Comparison of ENCODE assay signal across 15 cellular contexts in genomic region chr4:91025240-91026173, GRCh38.
DNase-seq lines count a peak whose midpoint lies in the region; ATAC-seq, FAIRE-seq and TF ChIP-seq lines count a peak whose summit lies in the region.
"Had no signal": no experiment of that assay in that cellular context is flagged by ENCODE, and none has a peak within 500 bp of the region (broad histone marks: within the 10 kb centered on the region; RNA-seq: fewer than 3 reads in every experiment).

No MANE protein-coding gene starts in this region.

- H3K27ac ChIP-seq in HCT116 (ENCODE audit: low read depth, low read length) = no peak overlapping the region
- peak overlapping the region; percentile 36 for H3K27ac ChIP-seq in VCaP
- H3K27ac ChIP-seq in mesenchymal stem cell (ENCODE audit: low read length, poor library complexity, severe bottlenecking) = no peak overlapping the region
- H3K27ac ChIP-seq in gastroesophageal sphincter = no peak overlapping the region

- RAD21 ChIA-PET in HCT116 (lab: Charles Lee; ENCODE audit: low non-redundant PET in 1 of 2, low total read pairs in 2 of 2, uncharacterized antibody in 2 of 2, unreplicated experiment in 2 of 2) = no interaction called here

- intact Hi-C loops in HCT116 (cut with micrococcal nuclease) = no loop called here
- intact Hi-C loops in activated T-helper 1 cell treated with anti-CD3 and anti-CD28 coated beads, Interleukin-12 subunit alpha, Interleukin-12 subunit beta, Interleukin-2, Interleukin-4 antibody, amounts not matched to agents 30 ng/mL and 10 ng/mL and 1 ng/mL, durations not matched to agents 14 hours and 24 hours and 36 hours (cut with micrococcal nuclease) = no loop called here

- peak overlapping the region; percentile 70 for H2AFZ ChIP-seq in HCT116 (ENCODE audit: low read depth, low read length, poor library complexity, severe bottlenecking)
- H2AFZ ChIP-seq in mesenchymal stem cell (ENCODE audit: low read depth, low read length) = no peak overlapping the region

- ATAC-seq in HCT116 (peak; percentile 32; the same call in 1 of the 2 replicates), gastroesophageal sphincter (no peak)
- ATAC-seq: K562 had no signal

- H3K9me3 ChIP-seq in HCT116 (ENCODE audit: control insufficient read depth in 1 of 2, insufficient read depth in 1 of 2, low read depth in 1 of 2, low read length in 2 of 2) = no peaks in the 10 kb centered on the region
- no peaks in the 10 kb centered on the region for H3K9me3 ChIP-seq in mesenchymal stem cell (ENCODE audit: control insufficient read depth, low read length)
- no peaks in the 10 kb centered on the region for H3K9me3 ChIP-seq in gastroesophageal sphincter

- CTCF ChIA-PET in HCT116 (lab: Charles Lee) = no interaction called here

- H2BK5ac ChIP-seq in mesenchymal stem cell (ENCODE audit: low read depth, low read length, poor library complexity, severe bottlenecking) = no peak overlapping the region

- TF ChIP-seq CTCF in D721Med (IDR thresholded peaks at IDR 0.05; ENCODE audit: insufficient read depth, missing control alignments) (no peak), HCT116 (IDR thresholded peaks at IDR 0.05 in 2 of 3, conservative IDR thresholded peaks at IDR 0.05 in 1 of 3; ENCODE audit: borderline replicate concordance in 1 of 3, insufficient read depth in 1 of 3, low read depth in 2 of 3, low read length in 2 of 3) (no peak), VCaP (conservative IDR thresholded peaks at IDR 0.05) (no peak), nephron progenitor cell (IDR thresholded peaks at IDR 0.05) (no peak), gastroesophageal sphincter (IDR thresholded peaks at IDR 0.05) (no peak)

- H3K27me3 ChIP-seq in HCT116 (ENCODE audit: insufficient read depth, low read length) = no peaks in the 10 kb centered on the region
- H3K27me3 ChIP-seq in mesenchymal stem cell (ENCODE audit: control insufficient read depth in 1 of 2, insufficient read depth in 1 of 2, low read length in 2 of 2) = no peaks in the 10 kb centered on the region
- H3K27me3 ChIP-seq in gastroesophageal sphincter = no peaks in the 10 kb centered on the region

- no peaks in the 10 kb centered on the region for H3K79me2 ChIP-seq in HCT116 (ENCODE audit: insufficient read depth, low read length)

- H3K23ac ChIP-seq in mesenchymal stem cell (ENCODE audit: low read length in 2 of 2) = no peak overlapping the region

- no peaks in the 10 kb centered on the region for H3K36me3 ChIP-seq in HCT116 (ENCODE audit: control insufficient read depth in 1 of 2, insufficient read depth in 2 of 2, low read length in 2 of 2)
- no peaks in the 10 kb centered on the region for H3K36me3 ChIP-seq in mesenchymal stem cell (ENCODE audit: control insufficient read depth in 1 of 2, insufficient read depth in 2 of 2, low read depth in 1 of 2, low read length in 2 of 2)
- H3K36me3 ChIP-seq in gastroesophageal sphincter = no peaks in the 10 kb centered on the region

- no peak overlapping the region for H4K8ac ChIP-seq in mesenchymal stem cell (ENCODE audit: low read length)

- H3K9me3 Mint-ChIP-seq in nephron progenitor cell = no peaks in the 10 kb centered on the region
- H3K9me3 Mint-ChIP-seq in activated T-helper 1 cell treated with anti-CD3 and anti-CD28 coated beads, Interleukin-12 subunit alpha, Interleukin-12 subunit beta, Interleukin-2, Interleukin-4 antibody, amounts not matched to agents 30 ng/mL and 10 ng/mL and 1 ng/mL, durations not matched to agents 14 hours and 24 hours and 36 hours = no peaks in the 10 kb centered on the region
- H3K9me3 Mint-ChIP-seq: CD4-positive, alpha-beta T cell had no signal

- H3K14ac ChIP-seq in mesenchymal stem cell (ENCODE audit: low read length in 2 of 2) = no peak overlapping the region

- H2BK12ac ChIP-seq in mesenchymal stem cell (ENCODE audit: low read length in 2 of 2) = no peak overlapping the region

- H3K4ac ChIP-seq in mesenchymal stem cell (ENCODE audit: low read depth in 1 of 2, low read length in 2 of 2) = no peak overlapping the region

- H3K18ac ChIP-seq in mesenchymal stem cell (ENCODE audit: low read depth in 1 of 2, low read length in 2 of 2) = no peak overlapping the region

- H4K20me1 ChIP-seq in HCT116 (ENCODE audit: insufficient read depth) = no peaks in the 10 kb centered on the region

- H3K4me1 Mint-ChIP-seq in nephron progenitor cell = no peaks in the 10 kb centered on the region
- H3K4me1 Mint-ChIP-seq in activated T-helper 1 cell treated with anti-CD3 and anti-CD28 coated beads, Interleukin-12 subunit alpha, Interleukin-12 subunit beta, Interleukin-2, Interleukin-4 antibody, amounts not matched to agents 30 ng/mL and 10 ng/mL and 1 ng/mL, durations not matched to agents 14 hours and 24 hours and 36 hours (ENCODE audit: low read depth) = no peaks in the 10 kb centered on the region

- no peak overlapping the region for H3K9ac ChIP-seq in HCT116 (ENCODE audit: low read length)
- no peak overlapping the region for H3K9ac ChIP-seq in mesenchymal stem cell (ENCODE audit: low read length)

- POLR2A ChIA-PET in HCT116 (lab: Charles Lee) = no interaction called here

- no peak overlapping the region for H2BK15ac ChIP-seq in mesenchymal stem cell (ENCODE audit: low read depth, poor library complexity, severe bottlenecking)

- no peak overlapping the region for H2AK5ac ChIP-seq in mesenchymal stem cell (ENCODE audit: low read length, severe bottlenecking)

- no peaks in the 10 kb centered on the region for H3K36me3 Mint-ChIP-seq in nephron progenitor cell (ENCODE audit: low read depth)
- no peaks in the 10 kb centered on the region for H3K36me3 Mint-ChIP-seq in activated T-helper 1 cell treated with anti-CD3 and anti-CD28 coated beads, Interleukin-12 subunit alpha, Interleukin-12 subunit beta, Interleukin-2, Interleukin-4 antibody, amounts not matched to agents 30 ng/mL and 10 ng/mL and 1 ng/mL, durations not matched to agents 14 hours and 24 hours and 36 hours (ENCODE audit: low read depth)

- BruUV-seq in HCT116 (replicated peaks; lab: Mats Ljungman, UMichigan) = no TSS peak

- FAIRE-seq in D721Med (lab: Jason Lieb, UNC) = peak; percentile 63
- FAIRE-seq: GM12892, H54, K562 had no signal

- H2BK120ac ChIP-seq in mesenchymal stem cell (ENCODE audit: low read depth, low read length) = no peak overlapping the region

- TF ChIP-seq POLR2A in HCT116 (IDR thresholded peaks at IDR 0.05; ENCODE audit: borderline replicate concordance, extremely low read depth, insufficient read depth, insufficient read length) (no peak), gastroesophageal sphincter (IDR thresholded peaks at IDR 0.05) (no peak)

- peak overlapping the region; percentile 77 for H3K27ac Mint-ChIP-seq in nephron progenitor cell
- no peak overlapping the region for H3K27ac Mint-ChIP-seq in activated T-helper 1 cell treated with anti-CD3 and anti-CD28 coated beads, Interleukin-12 subunit alpha, Interleukin-12 subunit beta, Interleukin-2, Interleukin-4 antibody, amounts not matched to agents 30 ng/mL and 10 ng/mL and 1 ng/mL, durations not matched to agents 14 hours and 24 hours and 36 hours
- H3K27ac Mint-ChIP-seq: CD4-positive, alpha-beta T cell had no signal

- H3K4me3 Mint-ChIP-seq in nephron progenitor cell = no peak overlapping the region
- H3K4me3 Mint-ChIP-seq in activated T-helper 1 cell treated with anti-CD3 and anti-CD28 coated beads, Interleukin-12 subunit alpha, Interleukin-12 subunit beta, Interleukin-2, Interleukin-4 antibody, amounts not matched to agents 30 ng/mL and 10 ng/mL and 1 ng/mL, durations not matched to agents 14 hours and 24 hours and 36 hours = no peak overlapping the region
- H3K4me3 Mint-ChIP-seq: CD4-positive, alpha-beta T cell had no signal

- no peak for DNase-seq in D721Med (ENCODE audit: insufficient read length, low spot score)
- no peak for DNase-seq in HCT116 (ENCODE audit: low read depth, low spot score)
- DNase-seq in nephron progenitor cell = no peak
- DNase-seq in activated T-helper 1 cell treated with anti-CD3 and anti-CD28 coated beads, Interleukin-12 subunit alpha, Interleukin-12 subunit beta, Interleukin-2, Interleukin-4 antibody, amounts not matched to agents 30 ng/mL and 10 ng/mL and 1 ng/mL, durations not matched to agents 14 hours and 24 hours and 36 hours (ENCODE audit: low spot score) = no peak
- no peak for DNase-seq in mesenchymal stem cell
- DNase-seq in stimulated activated CD4-positive, alpha-beta T cell treated with anti-CD3 and anti-CD28 coated beads, Interleukin-2, amount 100 ng/mL, for 24 hours = no peak
- DNase-seq: C1 segment of cervical spinal cord; Calu3; CD4-positive, alpha-beta T cell; DMS79 had no signal

- H3K4me2 ChIP-seq in HCT116 (ENCODE audit: low read length) = no peak overlapping the region
- no peak overlapping the region for H3K4me2 ChIP-seq in mesenchymal stem cell (ENCODE audit: low read length, poor library complexity, severe bottlenecking)

- no peak for TF ChIP-seq EP300 in gastroesophageal sphincter (IDR thresholded peaks at IDR 0.05)

- H3K4me3 ChIP-seq in HCT116 (replicated peaks in 1 of 2; ENCODE audit: low read depth in 1 of 2, low read length in 2 of 2) = no peak overlapping the region
- H3K4me3 ChIP-seq in mesenchymal stem cell (ENCODE audit: insufficient read depth in 1 of 2, low read depth in 1 of 2, low read length in 2 of 2) = no peak overlapping the region
- no peak overlapping the region for H3K4me3 ChIP-seq in gastroesophageal sphincter
- H3K4me3 ChIP-seq: K562 had no signal

- H3K79me1 ChIP-seq in mesenchymal stem cell (replicated peaks; ENCODE audit: low read length, poor library complexity, severe bottlenecking) = no peaks in the 10 kb centered on the region

- no peak for TF ChIP-seq RAD21 in HCT116 (IDR thresholded peaks at IDR 0.05; ENCODE audit: low read depth)

- H4K91ac ChIP-seq in mesenchymal stem cell (ENCODE audit: low read length) = no peak overlapping the region

- no peaks in the 10 kb centered on the region; the same call in 1 of the 2 replicates for H3K9me2 ChIP-seq in HCT116 (ENCODE audit: insufficient read depth)

- no peaks in the 10 kb centered on the region for H3K27me3 Mint-ChIP-seq in nephron progenitor cell (ENCODE audit: low read depth, poor library complexity)
- no peaks in the 10 kb centered on the region for H3K27me3 Mint-ChIP-seq in activated T-helper 1 cell treated with anti-CD3 and anti-CD28 coated beads, Interleukin-12 subunit alpha, Interleukin-12 subunit beta, Interleukin-2, Interleukin-4 antibody, amounts not matched to agents 30 ng/mL and 10 ng/mL and 1 ng/mL, durations not matched to agents 14 hours and 24 hours and 36 hours (ENCODE audit: insufficient read depth)
- H3K27me3 Mint-ChIP-seq: CD4-positive, alpha-beta T cell had no signal

- H3K4me1 ChIP-seq in HCT116 (ENCODE audit: control insufficient read depth in 1 of 2, insufficient read depth in 2 of 2, low read length in 2 of 2) (no peaks in the 10 kb centered on the region), mesenchymal stem cell (ENCODE audit: control insufficient read depth, insufficient read depth, low read depth, low read length) (no peaks in the 10 kb centered on the region), gastroesophageal sphincter (no peaks in the 10 kb centered on the region)

TF ChIP-seq in HCT116, 20 proteins besides CTCF, POLR2A, EP300 and RAD21 (continues in another document):
- TF ChIP-seq EZH2phosphoT487 (IDR thresholded peaks at IDR 0.05; ENCODE audit: borderline replicate concordance) (no peak), EGR1 (IDR thresholded peaks at IDR 0.05; ENCODE audit: low read depth) (no peak), CEBPB (IDR thresholded peaks at IDR 0.05; ENCODE audit: low read depth) (no peak), FOSL1 (IDR thresholded peaks at IDR 0.05; ENCODE audit: low read depth) (no peak), ELF1 (IDR thresholded peaks at IDR 0.05; ENCODE audit: borderline replicate concordance, low read depth) (no peak)
